ENCODE assay signal across 20 cellular contexts in the genomic region with DNA sequence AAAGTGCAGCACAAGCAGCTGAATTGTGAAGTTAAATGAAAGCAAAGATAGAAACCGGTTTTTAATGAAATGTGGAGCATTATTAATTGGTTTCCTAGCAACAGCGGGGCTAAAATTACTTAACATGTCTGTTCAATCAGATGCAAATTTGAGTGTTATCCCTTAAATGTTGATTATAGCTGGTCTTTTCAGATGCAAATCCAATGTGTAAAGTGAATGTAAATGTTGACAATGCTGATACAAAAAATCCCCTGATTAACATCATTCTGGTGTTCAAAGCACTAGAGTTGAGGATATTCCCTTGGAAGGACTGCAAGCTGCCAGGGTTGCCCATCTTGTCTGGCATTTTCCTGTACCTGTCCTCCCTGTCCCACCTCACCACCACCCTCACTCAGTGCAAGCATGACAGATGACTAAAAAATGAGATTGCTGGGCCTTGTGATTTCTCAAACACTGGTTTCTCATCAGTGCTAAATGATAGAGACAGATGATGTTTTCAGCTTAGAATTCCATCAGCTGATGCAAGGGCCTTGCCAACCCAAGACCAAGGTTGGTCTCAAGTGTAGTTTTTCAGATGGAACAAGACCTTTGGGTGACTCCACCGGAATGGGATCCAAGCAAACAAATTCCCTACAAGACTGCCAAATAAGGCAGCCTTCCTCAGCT. TPM values are rescaled to one million over a fixed set of nuclear protein-coding genes. Genes with fewer than 3 reads are reported as not detected.
DNase-seq lines count a peak whose midpoint lies in the region; TF ChIP-seq lines count a peak whose summit lies in the region.
"Had no signal": no experiment of that assay in that cellular context is flagged by ENCODE, and none has a peak within 500 bp of the region (broad histone marks: within the 10 kb centered on the region; RNA-seq: fewer than 3 reads in every experiment).

No MANE protein-coding gene starts in this region.

- H3K36me3 ChIP-seq in vagina (no peaks in the 10 kb centered on the region), prostate gland (no peaks in the 10 kb centered on the region)
- H3K36me3 ChIP-seq: ovary had no signal

- H3K4me1 ChIP-seq in vagina: peaks cover 76% of the 10 kb centered on the region
- no peaks in the 10 kb centered on the region for H3K4me1 ChIP-seq in prostate gland (replicated peaks)

- H3K36me3 Mint-ChIP-seq in chondrocyte (ENCODE audit: low read depth): no peaks in the 10 kb centered on the region

- H3K27me3 Mint-ChIP-seq in chondrocyte (ENCODE audit: low read depth): no peaks in the 10 kb centered on the region
- H3K27me3 Mint-ChIP-seq: CD4-positive, alpha-beta T cell; stimulated activated naive CD8-positive, alpha-beta T cell treated with anti-CD3 and anti-CD28 coated beads, Interleukin-15, amount 100 ng/mL, for 72 hours had no signal

- no peak overlapping the region for H3K4me3 Mint-ChIP-seq in chondrocyte (ENCODE audit: unreplicated experiment)
- H3K4me3 Mint-ChIP-seq: activated CD8-positive, alpha-beta T cell treated with anti-CD3 and anti-CD28 coated beads, Interleukin-2, amount 10 ng/mL, durations not matched to agents 7 days and 5 days; CD4-positive, alpha-beta T cell; endodermal cell; stimulated activated naive CD8-positive, alpha-beta T cell treated with anti-CD3 and anti-CD28 coated beads, Interleukin-15, amount 100 ng/mL, for 72 hours had no signal

- intact Hi-C loops in vagina (cut with DNase I) (no loop called here), prostate gland (cut with DNase I) (no loop called here)

- no peaks in the 10 kb centered on the region for H3K27me3 ChIP-seq in vagina
- no peaks in the 10 kb centered on the region for H3K27me3 ChIP-seq in prostate gland (replicated peaks; ENCODE audit: insufficient read depth)
- H3K27me3 ChIP-seq: ovary, spleen had no signal

- H3K4me1 Mint-ChIP-seq in chondrocyte (ENCODE audit: low read depth): peaks cover 46% of the 10 kb centered on the region

- TF ChIP-seq CTCF in chondrocyte (IDR thresholded peaks at IDR 0.05): no peak
- TF ChIP-seq CTCF in vagina (IDR thresholded peaks at IDR 0.05): no peak
- TF ChIP-seq CTCF in prostate gland (IDR thresholded peaks at IDR 0.05): no peak

- peak overlapping the region; percentile 12 for H3K27ac Mint-ChIP-seq in chondrocyte (ENCODE audit: unreplicated experiment)
- H3K27ac Mint-ChIP-seq: activated CD8-positive, alpha-beta T cell treated with anti-CD3 and anti-CD28 coated beads, Interleukin-2, amount 10 ng/mL, durations not matched to agents 7 days and 5 days; activated T-helper 2 cell treated with anti-CD3 and anti-CD28 coated beads, Interferon-gamma antibody, Interleukin-2, Interleukin-4, amounts not matched to agents 10 μg/mL and 5 μg/mL and 100 μg/mL, durations not matched to agents 14 hours and 24 hours and 36 hours; CD4-positive, alpha-beta T cell; endodermal cell had no signal

- H3K4me3 ChIP-seq in vagina: no peak overlapping the region
- H3K4me3 ChIP-seq in prostate gland: no peak overlapping the region
- H3K4me3 ChIP-seq: ovary, spleen had no signal

- H3K9me3 ChIP-seq in vagina (no peaks in the 10 kb centered on the region), prostate gland (no peaks in the 10 kb centered on the region)
- H3K9me3 ChIP-seq: ovary, spleen had no signal

- no peaks in the 10 kb centered on the region for H3K9me3 Mint-ChIP-seq in chondrocyte (ENCODE audit: low read depth)
- H3K9me3 Mint-ChIP-seq: activated T-helper 2 cell treated with anti-CD3 and anti-CD28 coated beads, Interferon-gamma antibody, Interleukin-2, Interleukin-4, amounts not matched to agents 10 μg/mL and 5 μg/mL and 100 μg/mL, durations not matched to agents 14 hours and 24 hours and 36 hours; CD4-positive, alpha-beta T cell; endodermal cell had no signal

- no peak for TF ChIP-seq POLR2A in vagina (IDR thresholded peaks at IDR 0.05)
- TF ChIP-seq POLR2A in prostate gland (IDR thresholded peaks at IDR 0.05): no peak

- peak overlapping the region; percentile 81 for H3K27ac ChIP-seq in vagina
- H3K27ac ChIP-seq in prostate gland: no peak overlapping the region
- H3K27ac ChIP-seq: 22Rv1, ovary, spleen had no signal

- DNase-seq in NCI-H526 (lab: John Stamatoyannopoulos, UW) (peak; percentile 33 to 47), NCI-H526 treated with DMSO at 0.1 percent for 48 hours (lab: John Stamatoyannopoulos, UW) (no peak), chondrocyte (ENCODE audit: low spot score) (no peak), kidney tubule cell (ENCODE audit: low spot score) (peak; percentile 17), vagina (ENCODE audit: extremely low spot score in 2 of 2) (no peak), NCI-H2171 treated with DMSO at 0.1 percent for 48 hours (lab: John Stamatoyannopoulos, UW) (no peak), prostate gland (ENCODE audit: low spot score) (no peak)
- DNase-seq in stimulated activated naive CD4-positive, alpha-beta T cell treated with Interleukin-2 at 50 U/mL for 16 hours (lab: John Stamatoyannopoulos, UW): no peak
- DNase-seq: activated CD8-positive, alpha-beta T cell treated with anti-CD3 and anti-CD28 coated beads, Interleukin-2, amount 10 ng/mL, durations not matched to agents 7 days and 5 days; CD4-positive, alpha-beta T cell; endodermal cell; glutamatergic neuron; kidney glomerular epithelial cell; NCI-H1694; NCI-H69; spleen; stimulated activated naive CD8-positive, alpha-beta T cell treated with anti-CD3 and anti-CD28 coated beads, Interleukin-15, amount 100 ng/mL, for 72 hours had no signal

- 74% methylated on average over 3 of the region's 3 CpGs for WGBS in prostate gland

RNA-seq across cellular contexts. Expression of a gene that starts 55.1 kb away (rescaled TPM):
- total RNA-seq in chondrocyte (21.2 to 33.8 TPM (median 31.1 TPM) in 3 replicates), vagina (36.1 TPM), prostate gland (10 to 100 TPM in 1 of 2 donors, 1 to 10 TPM in 1; 9.3 to 37.4 TPM)

Comparison
In these comparisons a context has a peak if more than half of its experiments do, and no peak if none do; other contexts are left out.
1. DNase-seq: peak in NCI-H526 (2 of 2) and kidney tubule cell (single experiment); none in NCI-H526 treated with DMSO at 0.1 percent for 48 hours (single experiment), chondrocyte (single experiment), vagina (0 of 2), NCI-H2171 treated with DMSO at 0.1 percent for 48 hours (single experiment), prostate gland (single experiment) and stimulated activated naive CD4-positive, alpha-beta T cell treated with Interleukin-2 at 50 U/mL for 16 hours (single experiment).